8 cellular contexts compared by ENCODE assay signal in the genomic region with DNA sequence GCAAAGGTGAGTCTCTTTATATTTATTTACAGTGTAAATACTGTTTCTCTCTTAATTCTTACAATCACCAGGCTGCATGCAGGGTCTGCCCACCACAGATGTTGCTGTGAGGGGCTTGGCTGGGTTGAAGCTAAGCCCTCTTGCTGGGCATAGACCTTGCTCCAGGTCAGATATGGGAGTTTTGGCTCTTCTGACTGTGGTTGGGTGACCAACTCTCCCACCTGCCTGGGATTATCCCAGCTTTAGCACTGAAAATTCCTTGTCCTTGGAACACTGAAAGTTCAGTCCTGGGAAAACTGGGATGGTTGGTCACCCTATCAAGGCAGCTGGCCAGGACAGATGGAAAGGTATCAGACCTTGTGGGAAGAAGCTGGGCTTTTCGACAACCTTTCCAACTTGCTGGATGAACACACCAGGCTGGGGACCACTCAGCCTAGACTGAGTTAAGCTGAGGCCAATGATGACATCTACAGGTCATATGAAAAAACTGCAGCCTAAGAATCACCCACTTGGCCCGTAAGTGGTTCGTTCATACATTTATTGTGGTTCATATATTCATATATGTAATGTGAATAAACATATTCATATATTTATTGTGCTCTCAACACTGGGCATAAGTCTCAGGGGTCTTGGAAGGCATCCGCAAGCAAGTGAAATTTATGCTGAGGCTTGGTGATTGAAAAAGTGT. TPM values are rescaled to one million over a fixed set of nuclear protein-coding genes. Genes with fewer than 3 reads are reported as not detected.
DNase-seq lines count a peak whose midpoint lies in the region; ATAC-seq and TF ChIP-seq lines count a peak whose summit lies in the region.

No MANE protein-coding gene starts in this region.

- no peaks in the 10 kb centered on the region for H3K27me3 Mint-ChIP-seq in activated T-cell treated with anti-CD3 and anti-CD28 coated beads, Interleukin-2, amount 50 U/mL, for 72 hours (ENCODE audit: low read depth)

- peak overlapping the region; percentile 11 for H3K27ac Mint-ChIP-seq in activated T-cell treated with anti-CD3 and anti-CD28 coated beads, Interleukin-2, amount 50 U/mL, for 72 hours

- H3K9me3 ChIP-seq in Karpas-422 (ENCODE audit: low read length) (no peaks in the 10 kb centered on the region), OCI-LY1 (ENCODE audit: low read length) (no peaks in the 10 kb centered on the region), parathyroid adenoma (ENCODE audit: control insufficient read depth, low read length) (no peaks in the 10 kb centered on the region)

- H3K4me3 ChIP-seq in Karpas-422 (ENCODE audit: low read length) (no peak overlapping the region), OCI-LY1 (ENCODE audit: low read depth, low read length, poor library complexity, severe bottlenecking) (no peak overlapping the region), parathyroid adenoma (ENCODE audit: low read depth, low read length) (no peak overlapping the region)

- no peaks in the 10 kb centered on the region for H4K20me1 ChIP-seq in Karpas-422 (ENCODE audit: insufficient read depth, low read depth, low read length)
- H4K20me1 ChIP-seq in OCI-LY1 (ENCODE audit: insufficient read depth, low read length): no peaks in the 10 kb centered on the region

- peak; percentile 81 for TF ChIP-seq CTCF in OCI-LY1 (IDR thresholded peaks at IDR 0.05; ENCODE audit: low read length)
- TF ChIP-seq CTCF in foreskin keratinocyte (conservative IDR thresholded peaks at IDR 0.05): peak; percentile 88
- TF ChIP-seq CTCF in parathyroid adenoma (IDR thresholded peaks at IDR 0.05): peak; percentile 61

- H3K27ac ChIP-seq in Karpas-422 (ENCODE audit: low read length): no peak overlapping the region
- H3K27ac ChIP-seq in OCI-LY1 (ENCODE audit: low read depth, low read length, poor library complexity, severe bottlenecking): no peak overlapping the region
- no peak overlapping the region for H3K27ac ChIP-seq in foreskin keratinocyte
- no peak overlapping the region for H3K27ac ChIP-seq in parathyroid adenoma

- H3K36me3 ChIP-seq in Karpas-422 (ENCODE audit: insufficient read depth, low read length): no peaks in the 10 kb centered on the region
- no peaks in the 10 kb centered on the region for H3K36me3 ChIP-seq in OCI-LY1 (ENCODE audit: insufficient read depth, low read length)
- H3K36me3 ChIP-seq in parathyroid adenoma (ENCODE audit: control insufficient read depth, insufficient read depth, low read length): no peaks in the 10 kb centered on the region

- H3K4me1 ChIP-seq in Karpas-422 (ENCODE audit: low read length): peaks cover 22% of the 10 kb centered on the region
- peaks cover 20% of the 10 kb centered on the region for H3K4me1 ChIP-seq in OCI-LY1 (ENCODE audit: insufficient read depth, low read length, severe bottlenecking)
- H3K4me1 ChIP-seq in foreskin keratinocyte: no peaks in the 10 kb centered on the region
- peaks cover 3% of the 10 kb centered on the region for H3K4me1 ChIP-seq in parathyroid adenoma

- no peak overlapping the region for H3K4me2 ChIP-seq in Karpas-422 (ENCODE audit: low read depth, low read length, poor library complexity, severe bottlenecking)
- H3K4me2 ChIP-seq in OCI-LY1 (ENCODE audit: low read length): no peak overlapping the region
- no peak overlapping the region for H3K4me2 ChIP-seq in parathyroid adenoma (ENCODE audit: low read length)

- no peaks in the 10 kb centered on the region for H3K9me3 Mint-ChIP-seq in activated T-cell treated with anti-CD3 and anti-CD28 coated beads, Interleukin-2, amount 50 U/mL, for 72 hours

- H3K27me3 ChIP-seq in Karpas-422 (ENCODE audit: low read length): no peaks in the 10 kb centered on the region
- H3K27me3 ChIP-seq in OCI-LY1 (ENCODE audit: insufficient read depth, low read length): no peaks in the 10 kb centered on the region
- H3K27me3 ChIP-seq in foreskin keratinocyte: no peaks in the 10 kb centered on the region
- H3K27me3 ChIP-seq in parathyroid adenoma (ENCODE audit: control insufficient read depth, insufficient read depth, low read length): no peaks in the 10 kb centered on the region

- DNase-seq in DMS79 (lab: John Stamatoyannopoulos, UW) (peak; percentile 17), Karpas-422 (peak; percentile 89), foreskin keratinocyte (peak in 1 of 2 donors; percentile 48)
- peak; percentile 40 for DNase-seq in activated T-cell treated with anti-CD3 and anti-CD28 coated beads, Interleukin-2, amount 50 U/mL, for 72 hours

- no peaks in the 10 kb centered on the region for H3K9me2 ChIP-seq in Karpas-422 (replicated peaks; ENCODE audit: insufficient read depth, low read length)
- no peaks in the 10 kb centered on the region for H3K9me2 ChIP-seq in OCI-LY1 (ENCODE audit: low read depth, low read length)

- no peaks in the 10 kb centered on the region for H3K36me3 Mint-ChIP-seq in activated T-cell treated with anti-CD3 and anti-CD28 coated beads, Interleukin-2, amount 50 U/mL, for 72 hours (ENCODE audit: insufficient read depth in 2 of 2)

- H3F3A ChIP-seq in OCI-LY1 (ENCODE audit: insufficient read depth, low read length): no peaks in the 10 kb centered on the region

- H3K4me1 Mint-ChIP-seq in activated T-cell treated with anti-CD3 and anti-CD28 coated beads, Interleukin-2, amount 50 U/mL, for 72 hours (ENCODE audit: low read depth): peaks cover 26% of the 10 kb centered on the region

- no peak overlapping the region for H3K9ac ChIP-seq in Karpas-422 (ENCODE audit: low read length)
- no peak overlapping the region for H3K9ac ChIP-seq in OCI-LY1 (ENCODE audit: low read length)
- no peak overlapping the region for H3K9ac ChIP-seq in parathyroid adenoma

- H3K4me3 Mint-ChIP-seq in activated T-cell treated with anti-CD3 and anti-CD28 coated beads, Interleukin-2, amount 50 U/mL, for 72 hours: no peak overlapping the region

- no peak overlapping the region for H2AFZ ChIP-seq in Karpas-422 (ENCODE audit: low read length)
- H2AFZ ChIP-seq in OCI-LY1 (ENCODE audit: low read length): no peak overlapping the region
- H2AFZ ChIP-seq in parathyroid adenoma: no peak overlapping the region

- H3K79me2 ChIP-seq in Karpas-422 (ENCODE audit: low read length) (no peaks in the 10 kb centered on the region), OCI-LY1 (ENCODE audit: insufficient read depth, low read length) (no peaks in the 10 kb centered on the region), parathyroid adenoma (no peaks in the 10 kb centered on the region)

- no peak for ATAC-seq in activated T-cell treated with anti-CD3 and anti-CD28 coated beads, Interleukin-2, amount 50 U/mL, for 72 hours (replicated peaks in 1 of 2)
- ATAC-seq in foreskin keratinocyte (peak; percentile 6), HG03175 (IDR thresholded peaks at IDR 0.05; ENCODE audit: unreplicated experiment) (no peak), HG03196 (IDR thresholded peaks at IDR 0.05; ENCODE audit: unreplicated experiment) (no peak)

RNA-seq across cellular contexts. Expression of gene HPDL, which starts 26.6 kb away (rescaled TPM):
- not detected in 2 replicates for total RNA-seq in Karpas-422 (2014; rRNA removed; shearing (Covaris generic); ENCODE audit: low replicate concordance)
- 1 to 10 TPM; 4.5 to 5.9 TPM for total RNA-seq in activated T-cell treated with anti-CD3 and anti-CD28 coated beads, Interleukin-2, amount 50 U/mL, for 72 hours
- 2.0 and 2.2 TPM in 2 replicates for total RNA-seq in foreskin keratinocyte
- polyA plus RNA-seq in foreskin keratinocyte: 2.0 TPM in 2 replicates

RNA-seq across cellular contexts. Expression of gene TOE1, which starts 39.8 kb away (rescaled TPM):
- total RNA-seq in Karpas-422 (2014; rRNA removed; shearing (Covaris generic); ENCODE audit: low replicate concordance): 8.9 and 12.7 TPM in 2 replicates
- 10 to 100 TPM; 23.9 to 34.4 TPM for total RNA-seq in activated T-cell treated with anti-CD3 and anti-CD28 coated beads, Interleukin-2, amount 50 U/mL, for 72 hours
- 13.3 and 14.4 TPM in 2 replicates for total RNA-seq in foreskin keratinocyte
- polyA plus RNA-seq in foreskin keratinocyte: 12.3 and 13.3 TPM in 2 replicates

RNA-seq across cellular contexts. Expression of gene MUTYH, which starts 40.1 kb away (rescaled TPM):
- total RNA-seq in Karpas-422 (2014; rRNA removed; shearing (Covaris generic); ENCODE audit: low replicate concordance): 40.8 and 53.9 TPM in 2 replicates
- total RNA-seq in activated T-cell treated with anti-CD3 and anti-CD28 coated beads, Interleukin-2, amount 50 U/mL, for 72 hours: 10 to 100 TPM; 51.9 to 67.9 TPM
- 18.3 and 22.0 TPM in 2 replicates for total RNA-seq in foreskin keratinocyte
- polyA plus RNA-seq in foreskin keratinocyte: 19.7 and 21.4 TPM in 2 replicates
